In genomic region chr14:49897965-49898364, GRCh38 we compare ENCODE assay signal across 9 cellular contexts. TPM values are rescaled to one million over a fixed set of nuclear protein-coding genes. Genes with fewer than 3 reads are reported as not detected.
DNase-seq lines count a peak whose midpoint lies in the region; ATAC-seq and TF ChIP-seq lines count a peak whose summit lies in the region.
"Had no signal": no experiment of that assay in that cellular context is flagged by ENCODE, and none has a peak within 500 bp of the region (broad histone marks: within the 10 kb centered on the region; RNA-seq: fewer than 3 reads in every experiment).

No MANE protein-coding gene starts in this region.

- no peak for ATAC-seq in Panc1
- ATAC-seq in HG03196 (IDR thresholded peaks at IDR 0.05; ENCODE audit: unreplicated experiment): no peak
- ATAC-seq in aorta (ENCODE audit: low FRiP score): no peak

- no peak for TF ChIP-seq POLR2A in spleen (IDR thresholded peaks at IDR 0.05)

- H3K4me1 ChIP-seq in Panc1 (ENCODE audit: control insufficient read depth, insufficient read depth, low read length) (peaks cover 16% of the 10 kb centered on the region), esophagus (ENCODE audit: control insufficient read depth in 2 of 2, insufficient read depth in 2 of 2, low read length in 1 of 2) (no peaks in the 10 kb centered on the region), spleen (peaks cover 21 to 66% (median 54%) of the 10 kb centered on the region in 6 donors), aorta (ENCODE audit: control insufficient read depth in 1 of 2, insufficient read depth in 2 of 2, low read length in 2 of 2) (no peaks in the 10 kb centered on the region)

- H3K36me3 ChIP-seq in Panc1 (ENCODE audit: control insufficient read depth, insufficient read depth, low read length) (peaks cover 7% of the 10 kb centered on the region), esophagus (ENCODE audit: control insufficient read depth in 2 of 2, insufficient read depth in 2 of 2, low read length in 1 of 2) (peaks cover 0 to 5% of the 10 kb centered on the region in 2 donors), spleen (peaks cover 0 to 32% (median 0%) of the 10 kb centered on the region in 6 donors), aorta (ENCODE audit: control insufficient read depth in 1 of 2, insufficient read depth in 2 of 2, low read length in 1 of 2) (no peaks in the 10 kb centered on the region)

- H3K4me3 Mint-ChIP-seq in T-helper 2 cell treated with Interferon-gamma antibody and Interleukin-4, amounts not matched to agents 5 μg/mL and 100 μg/mL, for 36 hours: peak overlapping the region; percentile 74

- peak overlapping the region; percentile 42 for H3K27ac Mint-ChIP-seq in T-helper 2 cell treated with Interferon-gamma antibody and Interleukin-4, amounts not matched to agents 5 μg/mL and 100 μg/mL, for 36 hours

- CTCF ChIA-PET in Panc1 (lab: Charles Lee): no interaction called here

- no peak for DNase-seq in T-helper 2 cell treated with Interferon-gamma antibody and Interleukin-4, amounts not matched to agents 5 μg/mL and 100 μg/mL, for 36 hours (ENCODE audit: low spot score)
- DNase-seq in T-helper 2 cell: no peak
- DNase-seq in Panc1 (ENCODE audit: low read depth, low spot score): no peak
- DNase-seq in spleen: no peak
- DNase-seq in NCI-H1694 (lab: John Stamatoyannopoulos, UW): no peak
- DNase-seq in aorta: no peak

- H3K9me3 Mint-ChIP-seq in T-helper 2 cell treated with Interferon-gamma antibody and Interleukin-4, amounts not matched to agents 5 μg/mL and 100 μg/mL, for 36 hours: no peaks in the 10 kb centered on the region

- H3K4me3 ChIP-seq in Panc1 (ENCODE audit: low read depth in 2 of 2, low read length in 2 of 2) (peak overlapping the region; percentile 48 to 75), esophagus (ENCODE audit: low read depth in 1 of 2, low read length in 2 of 2) (peak overlapping the region in 1 of 2 donors; percentile 31), spleen (peak overlapping the region in 4 of 8 donors; percentile 0 to 86 (median 54)), aorta (ENCODE audit: low read length in 2 of 2) (no peak overlapping the region)

- POLR2A ChIA-PET in Panc1 (lab: Charles Lee): interaction anchor here (0.7 kb wide), 1 partner anchor 29 kb away, joined by 4 read pairs; no protein-coding TSS in a partner anchor

- H3K27ac ChIP-seq in Panc1 (ENCODE audit: low read length) (peak overlapping the region; percentile 97), esophagus (ENCODE audit: low read depth in 2 of 2, low read length in 1 of 2) (peak overlapping the region; percentile 47 to 55), spleen (peak overlapping the region in 7 of 8 donors; percentile 77 to 100 (median 100)), aorta (ENCODE audit: low read depth in 1 of 2, low read length in 2 of 2) (no peak overlapping the region)

- TF ChIP-seq CTCF in Panc1 (IDR thresholded peaks at IDR 0.05) (no peak), spleen (IDR thresholded peaks at IDR 0.05 in 8 of 11, conservative IDR thresholded peaks at IDR 0.05 in 3 of 11) (no peak)

- H3K4me1 Mint-ChIP-seq in T-helper 2 cell treated with Interferon-gamma antibody and Interleukin-4, amounts not matched to agents 5 μg/mL and 100 μg/mL, for 36 hours (ENCODE audit: low read depth): peaks cover 32% of the 10 kb centered on the region

- BruUV-seq in Panc1 (replicated peaks; lab: Mats Ljungman, UMichigan): no TSS peak

- H3K9me3 ChIP-seq in Panc1 (ENCODE audit: control insufficient read depth, insufficient read depth, low read depth, low read length) (no peaks in the 10 kb centered on the region), esophagus (ENCODE audit: control insufficient read depth in 2 of 2, insufficient read depth in 1 of 2, low read depth in 1 of 2, low read length in 1 of 2) (no peaks in the 10 kb centered on the region), spleen (no peaks in the 10 kb centered on the region), aorta (ENCODE audit: control insufficient read depth, low read length) (no peaks in the 10 kb centered on the region)
- H3K9me3 ChIP-seq: ascending aorta had no signal

- intact Hi-C loops in Panc1 (cut with micrococcal nuclease; ENCODE audit: unreplicated experiment) (loop anchor here (2.0 to 10.0 kb wide), 4 partner anchors 47 to 209 kb away; no protein-coding TSS in a partner anchor), spleen (cut with DNase I; ENCODE audit: low total_unique reads) (no loop called here), aorta (cut with DNase I) (loop anchor here in 1 of 2 donors (10.0 kb wide), 1 partner anchor 107 kb away; no protein-coding TSS in a partner anchor)

- H3K27me3 ChIP-seq in Panc1 (ENCODE audit: control insufficient read depth, insufficient read depth, low read length) (no peaks in the 10 kb centered on the region), esophagus (ENCODE audit: control insufficient read depth in 1 of 2, insufficient read depth in 2 of 2, low read length in 2 of 2) (no peaks in the 10 kb centered on the region), spleen (replicated peaks in 1 of 7) (no peaks in the 10 kb centered on the region), aorta (ENCODE audit: control insufficient read depth in 1 of 2, insufficient read depth in 2 of 2, low read length in 1 of 2) (no peaks in the 10 kb centered on the region)
- H3K27me3 ChIP-seq: ascending aorta had no signal

- no peaks in the 10 kb centered on the region for H3K27me3 Mint-ChIP-seq in T-helper 2 cell treated with Interferon-gamma antibody and Interleukin-4, amounts not matched to agents 5 μg/mL and 100 μg/mL, for 36 hours (ENCODE audit: low read depth)

- WGBS in esophagus, 2 donors: 30 to 51% methylated on average over 1 of the region's 1 CpG
- WGBS in spleen, 5 donors: 66 to 97% (median 83%) methylated on average over 1 of the region's 1 CpG
- WGBS in aorta, 2 donors: 83 to 100% methylated on average over 1 of the region's 1 CpG

- peaks cover 56% of the 10 kb centered on the region for H3K36me3 Mint-ChIP-seq in T-helper 2 cell treated with Interferon-gamma antibody and Interleukin-4, amounts not matched to agents 5 μg/mL and 100 μg/mL, for 36 hours (ENCODE audit: low read depth)

- in situ Hi-C loops in Panc1 (cut with HindIII; ENCODE audit: low pct_unique_long_range_greater_than_20kb, low sequenced_read_pairs): no loop called here

RNA-seq across cellular contexts. Expression of gene ARF6, which starts 5.1 kb away (rescaled TPM):
- total RNA-seq in Panc1 (2021; ENCODE audit: unreplicated experiment): 63.2 TPM
- polyA plus RNA-seq in Panc1 (2012; ENCODE audit: insufficient read length): 51.1 TPM
- 100 to 1,000 TPM in 1 of 2 donors, 10 to 100 TPM in 1; 80.9 to 112 TPM for polyA plus RNA-seq in esophagus
- total RNA-seq in spleen: 10 to 100 TPM; 74.3 to 89.1 (median 83.6) TPM
- 10 to 100 TPM; 39.0 to 63.9 (median 43.9) TPM for polyA plus RNA-seq in spleen
- total RNA-seq in aorta: 10 to 100 TPM; 56.3 to 64.0 TPM
- 10 to 100 TPM; 26.8 to 45.5 TPM for polyA plus RNA-seq in aorta

RNA-seq across cellular contexts. Expression of gene NEMF, which starts 45.4 kb away (rescaled TPM):
- 38.3 TPM for total RNA-seq in Panc1 (2021; ENCODE audit: unreplicated experiment)
- polyA plus RNA-seq in Panc1 (2012; ENCODE audit: insufficient read length): 17.4 TPM
- 10 to 100 TPM; 19.9 to 40.2 TPM for polyA plus RNA-seq in esophagus
- total RNA-seq in spleen: 100 to 1,000 TPM in 2 of 7 donors, 10 to 100 TPM in 5; 77.3 to 187 (median 84.7) TPM
- 10 to 100 TPM; 24.3 to 35.0 (median 29.3) TPM for polyA plus RNA-seq in spleen
- 10 to 100 TPM; 70.7 to 75.8 TPM for total RNA-seq in aorta
- 10 to 100 TPM; 27.2 to 34.6 TPM for polyA plus RNA-seq in aorta

Comparison
In these comparisons a context has a peak if more than half of its experiments do, and no peak if none do; other contexts are left out.
1. H3K27ac ChIP-seq: peak in Panc1 (single experiment), esophagus (2 of 2) and spleen (7 of 8); none in aorta (0 of 2).
2. H3K4me3 ChIP-seq: peak in Panc1 (2 of 2); none in aorta (0 of 2).